ENCODE assay signal across 21 cellular contexts in the genomic region with DNA sequence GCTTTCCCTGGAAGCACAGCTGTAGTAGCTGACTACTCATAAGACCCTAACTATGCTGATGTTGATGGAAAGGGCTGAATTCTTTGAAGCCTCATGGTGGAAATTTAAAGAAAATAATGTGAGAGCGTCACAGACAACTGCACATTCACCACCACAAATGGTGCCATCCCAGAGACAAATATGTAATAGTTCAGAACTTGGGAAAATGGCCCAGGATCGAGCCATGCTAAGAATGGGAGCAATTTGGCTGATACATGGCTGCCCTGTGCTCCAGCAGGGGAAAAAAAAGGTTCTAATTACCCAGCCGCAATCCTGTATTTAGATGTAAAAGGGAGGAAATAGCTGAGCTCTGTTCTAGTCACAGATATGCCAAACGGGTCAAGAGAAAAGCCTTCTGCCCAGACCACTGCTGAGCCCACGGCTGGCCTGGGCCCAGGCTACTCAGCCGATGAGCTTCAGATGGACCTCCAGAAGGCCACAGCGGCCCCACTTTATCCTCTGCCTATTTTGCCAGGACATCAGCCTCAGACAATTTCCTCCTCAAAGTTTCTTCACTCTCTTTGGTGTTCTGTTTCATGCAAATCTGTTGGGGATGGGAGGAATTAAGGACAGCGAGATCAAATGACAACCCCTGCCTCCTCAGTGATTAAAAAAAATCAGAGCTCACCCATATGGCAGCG. TPM values are rescaled to one million over a fixed set of nuclear protein-coding genes. Genes with fewer than 3 reads are reported as not detected.
DNase-seq lines count a peak whose midpoint lies in the region; ATAC-seq, FAIRE-seq and TF ChIP-seq lines count a peak whose summit lies in the region.
"Had no signal": no experiment of that assay in that cellular context is flagged by ENCODE, and none has a peak within 500 bp of the region (broad histone marks: within the 10 kb centered on the region; RNA-seq: fewer than 3 reads in every experiment).

No MANE protein-coding gene starts in this region.

- H2AFZ ChIP-seq in H1 (ENCODE audit: low read length) = peak overlapping the region; percentile 22; the same call in 1 of the 2 replicates
- H2AFZ ChIP-seq: PC-9 had no signal

- TF ChIP-seq POLR2A in H1 (IDR thresholded peaks at IDR 0.05; ENCODE audit: control extremely low read depth in 1 of 2, low read depth in 2 of 2, low read length in 2 of 2) (no peak), GM12891 (IDR thresholded peaks at IDR 0.05; ENCODE audit: low read depth, low read length) (no peak)

- peak overlapping the region; percentile 88 for H3K27ac Mint-ChIP-seq in nephron progenitor cell
- H3K27ac Mint-ChIP-seq: activated CD4-positive, alpha-beta memory T cell treated with anti-CD3 and anti-CD28 coated beads for 36 hours; activated T-cell treated with anti-CD3 and anti-CD28 coated beads, Interleukin-2, amount 50 U/mL, for 72 hours had no signal

- no peak overlapping the region for H3K23ac ChIP-seq in H1 (ENCODE audit: insufficient read length)

- WGBS in H1 (ENCODE audit: extremely low coverage in 1 of 2, insufficient coverage in 1 of 2, insufficient read length in 1 of 2, insufficient replicate concordance in 2 of 2, low coverage in 1 of 2, low lambda C conversion rate in 2 of 2, missing lambda C conversion rate in 1 of 2), 2 experiments = 61% methylated on average over 9 of the region's 9 CpGs; no CpG with 5 or more reads in 1 of the 2 experiments

- no peak overlapping the region for H3K14ac ChIP-seq in H1 (ENCODE audit: insufficient read length)

- no peaks in the 10 kb centered on the region for H3K23me2 ChIP-seq in H1 (ENCODE audit: low read depth, low read length)

- H4K20me1 ChIP-seq in H1 (replicated peaks in 1 of 2; ENCODE audit: control insufficient read depth in 1 of 2, insufficient read depth in 2 of 2, low read length in 2 of 2) = no peaks in the 10 kb centered on the region

- H2AK5ac ChIP-seq in H1 (ENCODE audit: low read depth, low read length) = no peak overlapping the region

- H3K4me2 ChIP-seq in H1 (ENCODE audit: insufficient read depth in 1 of 2, low read depth in 2 of 2, low read length in 2 of 2) = peak overlapping the region; percentile 9 to 28; a peak in 2 of 4 replicates
- H3K4me2 ChIP-seq: PC-9, SK-N-SH had no signal

- H3K9ac ChIP-seq in H1 (replicated peaks in 1 of 4; ENCODE audit: extremely low read depth in 1 of 4, low read depth in 3 of 4, low read length in 3 of 4) = no peak overlapping the region
- H3K9ac ChIP-seq: SK-N-SH had no signal

- H3K27me3 Mint-ChIP-seq in nephron progenitor cell (ENCODE audit: low read depth, poor library complexity) = peaks cover 3% of the 10 kb centered on the region

- peaks cover 2 to 12% (median 7%) of the 10 kb centered on the region in 4 experiments for H3K4me1 ChIP-seq in H1 (replicated peaks in 1 of 4; ENCODE audit: control insufficient read depth in 3 of 4, insufficient read depth in 4 of 4, low read length in 3 of 4)
- H3K4me1 ChIP-seq: heart right ventricle, stomach had no signal

- no peaks in the 10 kb centered on the region for H3K9me3 ChIP-seq in H1 (ENCODE audit: insufficient read depth in 2 of 2, low read depth in 1 of 2, low read length in 1 of 2)
- H3K9me3 ChIP-seq: heart right ventricle, mucosa of descending colon, SK-N-SH, stomach had no signal

- DNase-seq in AG20443 (ENCODE audit: low spot score) (peak; percentile 47), NCI-H2171 (lab: John Stamatoyannopoulos, UW) (peak; percentile 53), H1 (ENCODE audit: low read depth in 1 of 2, low spot score in 2 of 2) (no peak), nephron progenitor cell (no peak), GM12891 (ENCODE audit: insufficient read length, low spot score) (no peak), posterior cingulate gyrus (no peak)
- DNase-seq in activated T-cell treated with anti-CD3 and anti-CD28 coated beads, Interleukin-2, amount 50 U/mL, for 48 hours = no peak
- DNase-seq: activated CD4-positive, alpha-beta memory T cell treated with anti-CD3 and anti-CD28 coated beads for 36 hours; activated T-cell treated with anti-CD3 and anti-CD28 coated beads, Interleukin-2, amount 50 U/mL, for 72 hours; AML-193; cerebellar nuclear complex; heart right ventricle; mucosa of descending colon; NCI-H1417 treated with DMSO at 0.1 percent for 48 hours; PC-9; SK-N-SH; stimulated activated CD4-positive, alpha-beta T cell treated with anti-CD3 and anti-CD28 coated beads, Interleukin-12 subunit alpha, Interleukin-12 subunit beta, amount 100 ng/mL, for 4 hours; stomach had no signal

- FAIRE-seq in H1 (lab: Jason Lieb, UNC) = no peak
- no peak for FAIRE-seq in GM12891 (lab: Jason Lieb, UNC)
- FAIRE-seq: urothelium cell line had no signal

- peaks cover 60% of the 10 kb centered on the region for H3K4me1 Mint-ChIP-seq in nephron progenitor cell

- no peak overlapping the region for H2BK20ac ChIP-seq in H1 (ENCODE audit: low read length)

- H3K56ac ChIP-seq in H1 (replicated peaks; ENCODE audit: insufficient read length, low read depth, low read length) = no peak overlapping the region

- no peaks in the 10 kb centered on the region for H3K36me3 Mint-ChIP-seq in nephron progenitor cell (ENCODE audit: low read depth)
- H3K36me3 Mint-ChIP-seq: activated CD4-positive, alpha-beta memory T cell treated with anti-CD3 and anti-CD28 coated beads for 36 hours had no signal

- intact Hi-C loops in posterior cingulate gyrus (cut with DNase I) = no loop called here

- no peak overlapping the region for H3K18ac ChIP-seq in H1 (ENCODE audit: extremely low read depth, low read length)

- no peak for TF ChIP-seq EP300 in H1 (IDR thresholded peaks at IDR 0.05; ENCODE audit: borderline replicate concordance in 1 of 2, low read depth in 2 of 2, low read length in 2 of 2)

- POLR2A ChIA-PET in H1 (lab: Charles Lee; ENCODE audit: partially characterized antibody) = no interaction called here

- no peak overlapping the region for H2BK15ac ChIP-seq in H1 (ENCODE audit: low read length)

- no peak for TF ChIP-seq CTCF in H1 (IDR thresholded peaks at IDR 0.05; ENCODE audit: control extremely low read depth in 1 of 3, insufficient read depth in 1 of 3, low read depth in 1 of 3, low read length in 3 of 3)
- TF ChIP-seq CTCF in nephron progenitor cell (IDR thresholded peaks at IDR 0.05) = no peak

- no peak overlapping the region for H3K27ac ChIP-seq in H1 (ENCODE audit: low read depth, low read length)
- H3K27ac ChIP-seq: epithelial cell of prostate, heart right ventricle, PC-9, stomach had no signal

- no peak overlapping the region for H4K91ac ChIP-seq in H1 (replicated peaks; ENCODE audit: insufficient read length, low read length)

- peak overlapping the region; percentile 0; the same call in 1 of the 2 replicates for H2BK12ac ChIP-seq in H1 (ENCODE audit: low read depth, low read length)

- H3K4ac ChIP-seq in H1 (replicated peaks; ENCODE audit: insufficient read length, low read depth, low read length) = no peak overlapping the region

- no peak for TF ChIP-seq RAD21 in H1 (IDR thresholded peaks at IDR 0.05 in 1 of 2, conservative IDR thresholded peaks at IDR 0.05 in 1 of 2; ENCODE audit: low read depth in 2 of 2, low read length in 2 of 2)

- peak overlapping the region; percentile 33 for H3K4me3 Mint-ChIP-seq in nephron progenitor cell
- H3K4me3 Mint-ChIP-seq: activated CD4-positive, alpha-beta memory T cell treated with anti-CD3 and anti-CD28 coated beads for 36 hours; activated T-cell treated with anti-CD3 and anti-CD28 coated beads, Interleukin-2, amount 50 U/mL, for 72 hours had no signal

- H2BK5ac ChIP-seq in H1 (ENCODE audit: low read depth, low read length) = no peak overlapping the region; the same call in 1 of the 2 replicates

- no peak overlapping the region for H3K4me3 ChIP-seq in H1 (ENCODE audit: extremely low read depth in 1 of 4, insufficient read depth in 2 of 4, low read depth in 3 of 4, low read length in 4 of 4)
- H3K4me3 ChIP-seq: heart right ventricle, mucosa of descending colon, PC-9, stomach had no signal

- ATAC-seq in GM21381 (IDR thresholded peaks at IDR 0.05; ENCODE audit: unreplicated experiment) = no peak
- ATAC-seq: activated T-cell treated with anti-CD3 and anti-CD28 coated beads, Interleukin-2, amount 50 U/mL, for 72 hours; heart right ventricle; mucosa of descending colon had no signal

- H3K9me3 Mint-ChIP-seq in nephron progenitor cell = no peaks in the 10 kb centered on the region
- H3K9me3 Mint-ChIP-seq: activated CD4-positive, alpha-beta memory T cell treated with anti-CD3 and anti-CD28 coated beads for 36 hours; activated T-cell treated with anti-CD3 and anti-CD28 coated beads, Interleukin-2, amount 50 U/mL, for 72 hours had no signal

- CTCF ChIA-PET in H1 (lab: Charles Lee; ENCODE audit: partially characterized antibody) = interaction anchor here (0.6 to 2.2 kb wide), 9 partner anchors 8 to 939 kb away, joined by 3 to 13 read pairs (median 4); no protein-coding TSS in a partner anchor

- H4K5ac ChIP-seq in H1 (ENCODE audit: insufficient read length, low read depth, low read length) = no peak overlapping the region

- H3K36me3 ChIP-seq in H1 (ENCODE audit: control insufficient read depth in 2 of 4, insufficient read depth in 4 of 4, low read length in 3 of 4) = no peaks in the 10 kb centered on the region
- H3K36me3 ChIP-seq: heart right ventricle, stomach had no signal

- peak overlapping the region; percentile 1 for H2BK120ac ChIP-seq in H1 (replicated peaks; ENCODE audit: low read depth, low read length)

- no peaks in the 10 kb centered on the region for H3K79me1 ChIP-seq in H1 (ENCODE audit: low read depth, low read length)

- 0 out of 7 replicates have a peak, but pooled peaks cover 0 to 2% (median 0%) of the 10 kb centered on the region in 4 experiments for H3K27me3 ChIP-seq in H1 (replicated peaks in 1 of 4; ENCODE audit: control insufficient read depth in 3 of 4, extremely low read depth in 1 of 4, insufficient read depth in 3 of 4, low read length in 3 of 4)
- H3K27me3 ChIP-seq: heart right ventricle had no signal

- H4K8ac ChIP-seq in H1 (ENCODE audit: extremely low read depth, insufficient read depth, low read length) = no peak overlapping the region

- H3K79me2 ChIP-seq in H1 (ENCODE audit: control insufficient read depth in 1 of 2, insufficient read depth in 2 of 2, low read length in 2 of 2) = no peaks in the 10 kb centered on the region

TF ChIP-seq in H1, 55 proteins besides CTCF, POLR2A, EP300 and RAD21 (continues in another document):
- TF ChIP-seq KDM4A (IDR thresholded peaks at IDR 0.05; ENCODE audit: low read depth, low read length, severe bottlenecking) = no peak

TF ChIP-seq in GM12891, 5 proteins besides CTCF, POLR2A, EP300 and RAD21 (continues in another document):
- TF ChIP-seq SPI1 (IDR thresholded peaks at IDR 0.05; ENCODE audit: low read depth, low read length) = no peak

RNA-seq across cellular contexts. Expression of a gene that starts 54.4 kb away (rescaled TPM):
- total RNA-seq in H1 (2021; fragmentation: NEBNext Ultra II Directional; extraction: Animal tissue kit (Norgen Biotek cat#: 25700)) = 15.6 and 15.9 TPM in 2 replicates
- polyA plus RNA-seq in H1 (2011; rRNA removed) = 8.0 and 13.6 TPM in 2 replicates
- 7.7 TPM for polyA plus RNA-seq in H1 (2011; cell fraction: cytosol; rRNA removed)
- 10.9 TPM for polyA plus RNA-seq in H1 (2011; cell fraction: nucleus; rRNA removed)
- polyA plus RNA-seq in H1 (2012, experiment 1 of 2) = 6.3 to 10.4 TPM (median 7.5 TPM) in 4 replicates
- 8.6 TPM for polyA plus RNA-seq in H1 (2012, experiment 2 of 2)
- 8.4 TPM for polyA plus RNA-seq in H1 (2013, experiment 1 of 2)
- 7.9 TPM for polyA plus RNA-seq in H1 (2013, experiment 2 of 2)
- 3.0 and 3.1 TPM in 2 replicates for polyA minus RNA-seq in H1 (2011; rRNA and poly(A)+ RNA removed)
- 9.0 TPM for polyA minus RNA-seq in H1 (2011; cell fraction: cytosol; rRNA and poly(A)+ RNA removed)
- 9.1 TPM for polyA minus RNA-seq in H1 (2011; cell fraction: nucleus; rRNA and poly(A)+ RNA removed)
- polyA plus RNA-seq in GM12891 (2012; ENCODE audit: low read depth, missing spikeins) = not detected
- total RNA-seq: PC-9 had no signal

Comparison
In these comparisons a context has a peak if more than half of its experiments do, and no peak if none do; other contexts are left out.
1. DNase-seq: peak in AG20443 (single experiment) and NCI-H2171 (single experiment); none in H1 (0 of 2), nephron progenitor cell (single experiment), activated T-cell treated with anti-CD3 and anti-CD28 coated beads, Interleukin-2, amount 50 U/mL, for 48 hours (0 of 2), GM12891 (single experiment) and posterior cingulate gyrus (0 of 10).